Comparison of ENCODE assay signal across 8 cellular contexts in genomic region chr15:31324739-31325431, GRCh38. TPM values are rescaled to one million over a fixed set of nuclear protein-coding genes. Genes with fewer than 3 reads are reported as not detected.
DNase-seq lines count a peak whose midpoint lies in the region; ATAC-seq, FAIRE-seq and TF ChIP-seq lines count a peak whose summit lies in the region.

No MANE protein-coding gene starts in this region.

- no peak for FAIRE-seq in K562 (lab: Jason Lieb, UNC)
- no peak for FAIRE-seq in RCC 7860 (lab: Jason Lieb, UNC)

- TF ChIP-seq CTCF in left ventricle myocardium inferior (IDR thresholded peaks at IDR 0.05; ENCODE audit: borderline replicate concordance) = no peak
- TF ChIP-seq CTCF in K562 (IDR thresholded peaks at IDR 0.05 in 2 of 3, conservative IDR thresholded peaks at IDR 0.05 in 1 of 3; ENCODE audit: insufficient read depth in 2 of 3, low read depth in 1 of 3, low read length in 3 of 3) = no peak

- no peaks in the 10 kb centered on the region for H3K9me1 ChIP-seq in K562 (ENCODE audit: control insufficient read depth, insufficient read depth, low read length)

- TF ChIP-seq RAD21 in K562 (CRISPR knock-in tag; conservative IDR thresholded peaks at IDR 0.05 in 1 of 2, IDR thresholded peaks at IDR 0.05 in 1 of 2) = no peak

- H3K4me3 ChIP-seq in left ventricle myocardium inferior (peak overlapping the region; percentile 97), K562 (peak overlapping the region; percentile 69), mesenchymal stem cell (ENCODE audit: insufficient read depth in 1 of 2, low read depth in 1 of 2, low read length in 2 of 2) (peak overlapping the region in 1 of 2 experiments; percentile 83), urinary bladder (ENCODE audit: low read depth, low read length) (peak overlapping the region; percentile 77)

- H3K79me1 ChIP-seq in mesenchymal stem cell (replicated peaks; ENCODE audit: low read length, poor library complexity, severe bottlenecking) = peaks cover 6% of the 10 kb centered on the region

- intact Hi-C loops in left ventricle myocardium inferior (cut with micrococcal nuclease) (no loop called here), cardiac septum (cut with DNase I) (loop anchor here (5.0 kb wide), 3 partner anchors 88 to 333 kb away; partner anchors contain the start of gene MTMR10), K562 (cut with micrococcal nuclease) (loop anchor here (5.0 kb wide), 1 partner anchor 42 kb away; no protein-coding TSS in a partner anchor)

- no peak for TF ChIP-seq EP300 in K562 (IDR thresholded peaks at IDR 0.05; ENCODE audit: low read length)

- TF ChIP-seq POLR2A in K562 (conservative IDR thresholded peaks at IDR 0.05) = no peak

- H2AFZ ChIP-seq in K562 (ENCODE audit: low read depth, low read length) = peak overlapping the region; percentile 92; the same call in 1 of the 2 replicates
- H2AFZ ChIP-seq in mesenchymal stem cell (ENCODE audit: low read depth, low read length) = no peak overlapping the region

- BruUV-seq in K562 (replicated peaks; lab: Mats Ljungman, UMichigan) = no TSS peak

- CTCF ChIA-PET in K562 (lab: Yijun Ruan, JAX; ENCODE audit: low intra/inter-chr PET ratio) = no interaction called here

- H3K23ac ChIP-seq in mesenchymal stem cell (ENCODE audit: low read length in 2 of 2) = no peak overlapping the region

- H3K4me1 ChIP-seq in left ventricle myocardium inferior = peaks cover 42% of the 10 kb centered on the region
- peaks cover 3 to 39% of the 10 kb centered on the region in 2 experiments; a peak in 3 of 5 replicates for H3K4me1 ChIP-seq in K562 (replicated peaks in 1 of 2; ENCODE audit: control insufficient read depth in 2 of 2, insufficient read depth in 2 of 2, low read length in 2 of 2)
- peaks cover 16% of the 10 kb centered on the region for H3K4me1 ChIP-seq in mesenchymal stem cell (ENCODE audit: control insufficient read depth, insufficient read depth, low read depth, low read length)
- peaks cover 2% of the 10 kb centered on the region for H3K4me1 ChIP-seq in urinary bladder (ENCODE audit: insufficient read depth)

- peak overlapping the region; percentile 19 for H4K8ac ChIP-seq in mesenchymal stem cell (ENCODE audit: low read length)

- peak overlapping the region; percentile 100 for H3K27ac ChIP-seq in left ventricle myocardium inferior (replicated peaks)
- no peak overlapping the region for H3K27ac ChIP-seq in K562 (ENCODE audit: extremely low read depth, low read depth, low read length)
- H3K27ac ChIP-seq in mesenchymal stem cell (ENCODE audit: low read length, poor library complexity, severe bottlenecking) = no peak overlapping the region
- peak overlapping the region; percentile 99 for H3K27ac ChIP-seq in urinary bladder (ENCODE audit: low read depth)

- no peaks in the 10 kb centered on the region for H3K9me3 ChIP-seq in left ventricle myocardium inferior (replicated peaks)
- no peaks in the 10 kb centered on the region for H3K9me3 ChIP-seq in K562 (replicated peaks; ENCODE audit: control insufficient read depth, insufficient read depth, low read depth, low read length)
- H3K9me3 ChIP-seq in mesenchymal stem cell (ENCODE audit: control insufficient read depth, low read length) = peaks cover 8% of the 10 kb centered on the region

- H2BK15ac ChIP-seq in mesenchymal stem cell (ENCODE audit: low read depth, poor library complexity, severe bottlenecking) = no peak overlapping the region

- in situ Hi-C loops in K562 (cut with MboI) = no loop called here

- H3K79me2 ChIP-seq in K562 (ENCODE audit: control insufficient read depth, insufficient read depth, low read length) = peaks cover 7% of the 10 kb centered on the region; the same call in 2 of the 3 replicates

- H2BK120ac ChIP-seq in mesenchymal stem cell (ENCODE audit: low read depth, low read length) = peak overlapping the region; percentile 92

- H2BK12ac ChIP-seq in mesenchymal stem cell (ENCODE audit: low read length in 2 of 2) = no peak overlapping the region

- H2BK5ac ChIP-seq in mesenchymal stem cell (ENCODE audit: low read depth, low read length, poor library complexity, severe bottlenecking) = no peak overlapping the region

- H3K4ac ChIP-seq in mesenchymal stem cell (ENCODE audit: low read depth in 1 of 2, low read length in 2 of 2) = no peak overlapping the region

- H3K9ac ChIP-seq in K562 (ENCODE audit: insufficient read depth in 1 of 2, low read depth in 2 of 2, low read length in 2 of 2) (no peak overlapping the region), mesenchymal stem cell (ENCODE audit: low read length) (peak overlapping the region; percentile 88)

- H3K4me2 ChIP-seq in K562 (ENCODE audit: insufficient read depth, low read length) (peak overlapping the region; percentile 76), mesenchymal stem cell (ENCODE audit: low read length, poor library complexity, severe bottlenecking) (peak overlapping the region; percentile 93)

- no peak overlapping the region for H2AK5ac ChIP-seq in mesenchymal stem cell (ENCODE audit: low read length, severe bottlenecking)

- H3K36me3 ChIP-seq in left ventricle myocardium inferior (no peaks in the 10 kb centered on the region), K562 (ENCODE audit: control insufficient read depth, insufficient read depth, low read length) (no peaks in the 10 kb centered on the region), mesenchymal stem cell (ENCODE audit: control insufficient read depth in 1 of 2, insufficient read depth in 2 of 2, low read depth in 1 of 2, low read length in 2 of 2) (no peaks in the 10 kb centered on the region), urinary bladder (ENCODE audit: insufficient read depth) (no peaks in the 10 kb centered on the region)

- H3K18ac ChIP-seq in mesenchymal stem cell (ENCODE audit: low read depth in 1 of 2, low read length in 2 of 2) = peak overlapping the region; percentile 54 to 97

- ATAC-seq in K562 = no peak

- DNase-seq in left ventricle myocardium inferior = no peak
- DNase-seq in cardiac septum (ENCODE audit: low spot score) = no peak
- DNase-seq in K562 (ENCODE audit: extremely low read depth in 1 of 4, low spot score in 3 of 4) = no peak
- no peak for DNase-seq in mesenchymal stem cell
- DNase-seq in NCI-H2171 (lab: John Stamatoyannopoulos, UW) = no peak
- no peak for DNase-seq in NCI-H2029 (lab: John Stamatoyannopoulos, UW)
- DNase-seq in RCC 7860 (ENCODE audit: low spot score) = no peak

- WGBS in K562 (ENCODE audit: insufficient coverage, low coverage, missing lambda C conversion rate) = 56% methylated on average over 17 of the region's 17 CpGs
- WGBS in mesenchymal stem cell = 77% methylated on average over 17 of the region's 17 CpGs
- 80% methylated on average over 17 of the region's 17 CpGs for whole genome bisulfite sequencing in urinary bladder

- H4K91ac ChIP-seq in mesenchymal stem cell (ENCODE audit: low read length) = no peak overlapping the region

- POLR2A ChIA-PET in K562 (lab: Yijun Ruan, JAX) = interaction anchor here (0.8 kb wide), 1 partner anchor 20 kb away, joined by 4 read pairs; no protein-coding TSS in a partner anchor

- H3K14ac ChIP-seq in mesenchymal stem cell (ENCODE audit: low read length in 2 of 2) = no peak overlapping the region

- no peaks in the 10 kb centered on the region for H3K27me3 ChIP-seq in left ventricle myocardium inferior (ENCODE audit: low read depth)
- peaks cover 14 to 17% of the 10 kb centered on the region in 2 experiments; a peak in 4 of 5 replicates for H3K27me3 ChIP-seq in K562 (ENCODE audit: control insufficient read depth in 2 of 2, insufficient read depth in 2 of 2, low read length in 2 of 2)
- peaks cover 2 to 7% of the 10 kb centered on the region in 2 experiments for H3K27me3 ChIP-seq in mesenchymal stem cell (ENCODE audit: control insufficient read depth in 1 of 2, insufficient read depth in 1 of 2, low read length in 2 of 2)

- peaks cover 8% of the 10 kb centered on the region; the same call in 1 of the 2 replicates for H4K20me1 ChIP-seq in K562 (replicated peaks; ENCODE audit: control insufficient read depth, insufficient read depth, low read length)

TF ChIP-seq in K562, 482 proteins besides CTCF, POLR2A, EP300 and RAD21 (continues in another document):
- no peak for TF ChIP-seq SMAD2 (IDR thresholded peaks at IDR 0.05; ENCODE audit: low read depth, low read length)
- no peak for TF ChIP-seq ASH1L (IDR thresholded peaks at IDR 0.05; ENCODE audit: borderline replicate concordance, low read depth, partially characterized antibody)
- no peak for TF ChIP-seq CBFA2T3 (IDR thresholded peaks at IDR 0.05)
- TF ChIP-seq NCOR1 (IDR thresholded peaks at IDR 0.05) = no peak
- TF ChIP-seq ZNF449 (CRISPR knock-in tag; IDR thresholded peaks at IDR 0.05) = no peak

RNA-seq across cellular contexts. Expression of gene KLF13, which starts 1.8 kb away (rescaled TPM):
- total RNA-seq in left ventricle myocardium inferior (62.3 TPM), cardiac septum (35.7 TPM), K562 (2014; rRNA removed) (6.4 and 6.5 TPM in 2 replicates), K562 (2014; rRNA removed; fragmentation: Illumina TruSeq; extraction: Trizol) (8.1 and 9.6 TPM in 2 replicates), K562 (2015; rRNA removed; fragmentation: Illumina TruSeq; extraction: Trizol) (4.5 and 6.1 TPM in 2 replicates), K562 (2021) (10.5 and 13.6 TPM in 2 replicates), urinary bladder (24.3 TPM)
- 3.0 and 4.1 TPM in 2 replicates for total RNA-seq in K562 (2011; cell fraction: chromatin; rRNA removed; ENCODE audit: low replicate concordance)
- total RNA-seq in K562 (2011; cell fraction: nucleolus; rRNA removed) = 3.0 and 4.2 TPM in 2 replicates
- 6.4 and 7.3 TPM in 2 replicates for total RNA-seq in K562 (2011; cell fraction: nucleoplasm; rRNA removed)
- polyA plus RNA-seq in K562 (2011; rRNA removed) (4.1 and 4.8 TPM in 2 replicates), K562 (2014; fragmentation: Illumina TruSeq; extraction: Trizol) (5.9 TPM in 2 replicates), K562 (2014; fragmentation: Nextera tagmentation; extraction: Ambion mirVana) (1 to 10 TPM; 1.8 to 2.2 TPM), K562 (2014; rRNA removed) (3.0 and 3.3 TPM in 2 replicates), urinary bladder (65.0 TPM)
- polyA plus RNA-seq in K562 (2011; cell fraction: cytosol; rRNA removed) = 2.1 and 2.7 TPM in 2 replicates
- polyA plus RNA-seq in K562 (2011; cell fraction: nucleus; rRNA removed) = 1.3 and 2.2 TPM in 2 replicates
- 6.4 and 7.3 TPM in 2 replicates for polyA plus RNA-seq in K562 (2012)
- 4.6 and 5.4 TPM in 2 replicates for polyA minus RNA-seq in K562 (2011; rRNA and poly(A)+ RNA removed)
- polyA minus RNA-seq in K562 (2011; cell fraction: cytosol; rRNA and poly(A)+ RNA removed) = 3.5 and 4.4 TPM in 2 replicates
- 1.00 and 1.3 TPM in 2 replicates for polyA minus RNA-seq in K562 (2011; cell fraction: nucleus; rRNA and poly(A)+ RNA removed)
- polyA plus RNA-seq in mesenchymal stem cell (2013, experiment 1 of 2) = 93.2 TPM
- 91.8 TPM for polyA plus RNA-seq in mesenchymal stem cell (2013, experiment 2 of 2)

Comparison
In these comparisons a context has a peak if more than half of its experiments do, and no peak if none do; other contexts are left out.
1. H3K27ac ChIP-seq: peak in left ventricle myocardium inferior (single experiment) and urinary bladder (single experiment); none in K562 (single experiment) and mesenchymal stem cell (single experiment).